In genomic region chr4:186680649-186681048, GRCh38 we compare ENCODE assay signal across 23 cellular contexts. TPM values are rescaled to one million over a fixed set of nuclear protein-coding genes. Genes with fewer than 3 reads are reported as not detected.
"Had no signal": no experiment of that assay in that cellular context is flagged by ENCODE, and none has a peak within 500 bp of the region (broad histone marks: within the 10 kb centered on the region; RNA-seq: fewer than 3 reads in every experiment).

No MANE protein-coding gene starts in this region.

- H3K27me3 Mint-ChIP-seq: activated naive CD4-positive, alpha-beta T cell treated with anti-CD3 and anti-CD28 coated beads, Interleukin-2, amount 50 U/mL, for 24 hours; natural killer cell treated with Interleukin-12 subunit alpha and Interleukin-12 subunit beta and Interleukin-15 and Interleukin-18, amount 100 ng/mL, for 72 hours; T-helper 17 cell had no signal

- H3K4me3 Mint-ChIP-seq: activated naive CD4-positive, alpha-beta T cell treated with anti-CD3 and anti-CD28 coated beads, Interleukin-2, amount 50 U/mL, for 24 hours; activated T-cell treated with anti-CD3 and anti-CD28 coated beads, Interleukin-2, amount 50 U/mL, for 72 hours; natural killer cell treated with Interleukin-12 subunit alpha and Interleukin-12 subunit beta and Interleukin-15 and Interleukin-18, amount 100 ng/mL, for 72 hours; T-helper 17 cell had no signal

- H3K4me1 ChIP-seq: gastrocnemius medialis, prostate gland had no signal

- H3K4me1 Mint-ChIP-seq: activated naive CD4-positive, alpha-beta T cell treated with anti-CD3 and anti-CD28 coated beads, Interleukin-2, amount 50 U/mL, for 24 hours; T-helper 17 cell had no signal

- H3K9me3 ChIP-seq: ascending aorta, breast epithelium, gastrocnemius medialis, heart left ventricle, prostate gland, right atrium auricular region, tibial artery, uterus had no signal

- H3K36me3 ChIP-seq: ascending aorta, breast epithelium, gastrocnemius medialis, heart left ventricle, prostate gland, right atrium auricular region, tibial artery, uterus had no signal

- H3K27ac ChIP-seq: ascending aorta, breast epithelium, gastrocnemius medialis, prostate gland, right atrium auricular region, skin epidermis, tibial artery, uterus, VCaP had no signal

- H3K9me3 Mint-ChIP-seq: activated naive CD4-positive, alpha-beta T cell treated with anti-CD3 and anti-CD28 coated beads, Interleukin-2, amount 50 U/mL, for 24 hours; natural killer cell treated with Interleukin-12 subunit alpha and Interleukin-12 subunit beta and Interleukin-15 and Interleukin-18, amount 100 ng/mL, for 72 hours had no signal

- H3K27me3 ChIP-seq: ascending aorta, breast epithelium, gastrocnemius medialis, heart left ventricle, right atrium auricular region, tibial artery, uterus had no signal

- ATAC-seq: activated T-cell treated with anti-CD3 and anti-CD28 coated beads, Interleukin-2, amount 50 U/mL, for 72 hours; gastrocnemius medialis; heart left ventricle; natural killer cell treated with Interleukin-12 subunit alpha and Interleukin-12 subunit beta and Interleukin-15 and Interleukin-18, amount 100 ng/mL, for 72 hours; stimulated activated naive CD8-positive, alpha-beta T cell treated with anti-CD3 and anti-CD28 coated beads, Interleukin-15, Interleukin-2, amounts not matched to agents 100 U/mL and 50 U/mL, for 24 hours; T-helper 17 cell had no signal

- H3K27ac Mint-ChIP-seq: activated naive CD4-positive, alpha-beta T cell treated with anti-CD3 and anti-CD28 coated beads, Interleukin-2, amount 50 U/mL, for 24 hours; activated T-cell treated with anti-CD3 and anti-CD28 coated beads, Interleukin-2, amount 50 U/mL, for 72 hours; natural killer cell treated with Interleukin-12 subunit alpha and Interleukin-12 subunit beta and Interleukin-15 and Interleukin-18, amount 100 ng/mL, for 72 hours; T-helper 17 cell had no signal

- H3K36me3 Mint-ChIP-seq: activated naive CD4-positive, alpha-beta T cell treated with anti-CD3 and anti-CD28 coated beads, Interleukin-2, amount 50 U/mL, for 24 hours; natural killer cell treated with Interleukin-12 subunit alpha and Interleukin-12 subunit beta and Interleukin-15 and Interleukin-18, amount 100 ng/mL, for 72 hours had no signal

- H3K4me3 ChIP-seq: ascending aorta, breast epithelium, gastrocnemius medialis, heart left ventricle, prostate gland, right atrium auricular region, skin epidermis, tibial artery, uterus had no signal

- DNase-seq: activated CD4-positive, alpha-beta T cell treated with anti-CD3 and anti-CD28 coated beads for 1 hour; activated CD8-positive, alpha-beta memory T cell treated with anti-CD3 and anti-CD28 coated beads for 24 hours; activated CD8-positive, alpha-beta memory T cell treated with anti-CD3 and anti-CD28 coated beads, Interleukin-2, amount 50 U/mL, for 48 hours; activated gamma-delta T cell; activated T-cell treated with anti-CD3 and anti-CD28 coated beads, Interleukin-2, amount 50 U/mL, for 72 hours; cortex of kidney; gastrocnemius medialis; heart left ventricle; mesenchymal stem cell; occipital lobe; stimulated activated naive CD8-positive, alpha-beta T cell treated with anti-CD3 and anti-CD28 coated beads, Interleukin-15, Interleukin-2, amounts not matched to agents 100 U/mL and 50 U/mL, for 24 hours; substantia nigra; T-helper 17 cell; tibial artery; uterus had no signal

RNA-seq across cellular contexts. Expression of gene FAT1, which starts 43.0 kb away (rescaled TPM):
- total RNA-seq: natural killer cell treated with Interleukin-12 subunit alpha and Interleukin-12 subunit beta and Interleukin-15 and Interleukin-18, amount 100 ng/mL, for 72 hours; T-helper 17 cell had no signal
